In genomic region chr2:100562613-100563406, GRCh38 we compare ENCODE assay signal across 8 cellular contexts. TPM values are rescaled to one million over a fixed set of nuclear protein-coding genes. Genes with fewer than 3 reads are reported as not detected.
DNase-seq lines count a peak whose midpoint lies in the region; FAIRE-seq and TF ChIP-seq lines count a peak whose summit lies in the region.

Gene PDCL3, plus strand, starts transcription at chr2:100562993. Its CDS starts 75 bp downstream, at chr2:100563068.

- peak within 1 kb of the TSS; percentile 62 for H2BK120ac ChIP-seq in H9 (ENCODE audit: low read depth, low read length, poor library complexity, severe bottlenecking)

- WGBS in H9 (ENCODE audit: extremely low coverage, insufficient read length, low lambda C conversion rate), result no CpG with 5 or more reads among the region's 62 CpGs

- H3K27me3 Mint-ChIP-seq in H9 (ENCODE audit: low read depth) (no peaks in the 10 kb centered on the region), nephron (ENCODE audit: low read depth) (no peaks in the 10 kb centered on the region)
- no peaks in the 10 kb centered on the region for H3K27me3 Mint-ChIP-seq in stimulated activated naive CD8-positive, alpha-beta T cell treated with anti-CD3 and anti-CD28 coated beads, Interleukin-15, Interleukin-2, amounts not matched to agents 100 ng/mL and 50 ng/mL, for 24 hours

- no peak within 1 kb of the TSS for H4K5ac ChIP-seq in H9 (ENCODE audit: insufficient read length, low read depth, low read length)

- H3K9me3 ChIP-seq in H9 (ENCODE audit: control insufficient read depth, low read depth, low read length), result no peaks in the 10 kb centered on the region
- H3K9me3 ChIP-seq in MG63, result no peaks in the 10 kb centered on the region

- H3K23ac ChIP-seq in H9 (ENCODE audit: insufficient read length, low read depth, low read length), result no peak within 1 kb of the TSS

- no peak within 1 kb of the TSS for H4K91ac ChIP-seq in H9 (ENCODE audit: insufficient read length, low read depth, low read length)

- H3K9me3 Mint-ChIP-seq in H9 (peaks cover 0 to 3% of the 10 kb centered on the region in 2 experiments; a peak in 2 of 5 replicates), nephron (no peaks in the 10 kb centered on the region)
- no peaks in the 10 kb centered on the region for H3K9me3 Mint-ChIP-seq in stimulated activated naive CD8-positive, alpha-beta T cell treated with anti-CD3 and anti-CD28 coated beads, Interleukin-15, Interleukin-2, amounts not matched to agents 100 ng/mL and 50 ng/mL, for 24 hours

- DNase-seq in H9 (peak; percentile 96), MG63 (peak; percentile 98), SHP77 treated with DMSO at 0.1 percent for 48 hours (lab: John Stamatoyannopoulos, UW) (peak; percentile 84), fibroblast of the aortic adventitia (ENCODE audit: low read depth) (peak; percentile 99)
- DNase-seq in activated effector memory CD4-positive, alpha-beta T cell treated with anti-CD3 and anti-CD28 coated beads, Interleukin-2, amount 50 U/mL, for 16 hours, result peak; percentile 98

- H3K4me3 Mint-ChIP-seq in H9 (peak within 1 kb of the TSS; percentile 88 to 90), nephron (peak within 1 kb of the TSS; percentile 93 to 99 (median 99))
- H3K4me3 Mint-ChIP-seq in stimulated activated naive CD8-positive, alpha-beta T cell treated with anti-CD3 and anti-CD28 coated beads, Interleukin-15, Interleukin-2, amounts not matched to agents 100 ng/mL and 50 ng/mL, for 24 hours, result peak within 1 kb of the TSS; percentile 93

- H3K27ac ChIP-seq in H9 (ENCODE audit: insufficient read length, low read depth, low read length), result peak within 1 kb of the TSS; percentile 69

- TF ChIP-seq CTCF in H9 (conservative IDR thresholded peaks at IDR 0.05) (no peak; the same call in 2 of the 3 replicates), fibroblast of the aortic adventitia (IDR thresholded peaks at IDR 0.05; ENCODE audit: insufficient read depth, low read length) (peak; percentile 25), nephron (IDR thresholded peaks at IDR 0.05; ENCODE audit: unreplicated experiment in 3 of 3) (no peak)

- peak within 1 kb of the TSS; percentile 74 for H3K14ac ChIP-seq in H9 (ENCODE audit: insufficient read depth, low read length)

- no peaks in the 10 kb centered on the region for H3K27me3 ChIP-seq in H9 (ENCODE audit: insufficient read depth, low read length)
- H3K27me3 ChIP-seq in MG63, result no peaks in the 10 kb centered on the region

- peak within 1 kb of the TSS; percentile 81 for H3K18ac ChIP-seq in H9 (ENCODE audit: insufficient read length, low read depth, low read length)

- H3K36me3 Mint-ChIP-seq in H9 (ENCODE audit: insufficient read depth in 1 of 3, low read depth in 3 of 3), result peaks cover 11 to 25% (median 22%) of the 10 kb centered on the region in 3 experiments; a peak in 6 of 7 replicates
- H3K36me3 Mint-ChIP-seq in nephron (ENCODE audit: low read depth), result peaks cover 22% of the 10 kb centered on the region
- peaks cover 22% of the 10 kb centered on the region for H3K36me3 Mint-ChIP-seq in stimulated activated naive CD8-positive, alpha-beta T cell treated with anti-CD3 and anti-CD28 coated beads, Interleukin-15, Interleukin-2, amounts not matched to agents 100 ng/mL and 50 ng/mL, for 24 hours (ENCODE audit: low read depth)

- peak within 1 kb of the TSS; percentile 68 for H3K4me2 ChIP-seq in H9 (ENCODE audit: insufficient read depth, insufficient read length, low read length)

- H3K4me1 ChIP-seq in H9 (ENCODE audit: insufficient read depth, low read length), result no peaks in the 10 kb centered on the region

- H3K79me1 ChIP-seq in H9 (ENCODE audit: insufficient read depth, low read depth, low read length, poor library complexity, severe bottlenecking), result no peaks in the 10 kb centered on the region

- H2AFZ ChIP-seq in H9 (ENCODE audit: low read length), result no peak within 1 kb of the TSS

- peak within 1 kb of the TSS; percentile 81 for H3K9ac ChIP-seq in H9 (ENCODE audit: extremely low read depth, insufficient read length, low read length)

- no peak within 1 kb of the TSS; the same call in 1 of the 2 replicates for H3K4ac ChIP-seq in H9 (ENCODE audit: low read depth, low read length)

- H3T11ph ChIP-seq in H9 (ENCODE audit: low read length), result peak within 1 kb of the TSS; percentile 2

- no peak within 1 kb of the TSS for H3K56ac ChIP-seq in H9 (ENCODE audit: insufficient read length, low read depth, low read length)

- no peak within 1 kb of the TSS for H2BK20ac ChIP-seq in H9 (ENCODE audit: low read depth, low read length, poor library complexity, severe bottlenecking)

- H3K36me3 ChIP-seq in MG63, result peaks cover 6% of the 10 kb centered on the region; the same call in 1 of the 2 replicates

- no peaks in the 10 kb centered on the region; the same call in 1 of the 2 replicates for H3K79me2 ChIP-seq in H9 (ENCODE audit: insufficient read depth, low read length)

- peaks cover 14 to 16% of the 10 kb centered on the region in 2 experiments for H3K4me1 Mint-ChIP-seq in H9
- peaks cover 9% of the 10 kb centered on the region for H3K4me1 Mint-ChIP-seq in nephron
- peaks cover 30% of the 10 kb centered on the region for H3K4me1 Mint-ChIP-seq in stimulated activated naive CD8-positive, alpha-beta T cell treated with anti-CD3 and anti-CD28 coated beads, Interleukin-15, Interleukin-2, amounts not matched to agents 100 ng/mL and 50 ng/mL, for 24 hours (ENCODE audit: low read depth)

- no peak within 1 kb of the TSS for H2BK12ac ChIP-seq in H9 (ENCODE audit: insufficient read length, low read depth, low read length)

- no peaks in the 10 kb centered on the region for H4K20me1 ChIP-seq in H9 (ENCODE audit: control insufficient read depth, insufficient read depth, insufficient read length)

- H3K4me3 ChIP-seq in MG63, result peak within 1 kb of the TSS; percentile 86
- peak within 1 kb of the TSS; percentile 97 for H3K4me3 ChIP-seq in fibroblast of the aortic adventitia (ENCODE audit: low read depth, low read length)

- no peak within 1 kb of the TSS for H2BK15ac ChIP-seq in H9 (ENCODE audit: low read depth, low read length)

- no peak within 1 kb of the TSS for H4K8ac ChIP-seq in H9 (replicated peaks; ENCODE audit: insufficient read length, low read depth, low read length)

- no peaks in the 10 kb centered on the region for H3K23me2 ChIP-seq in H9 (ENCODE audit: insufficient read length, low read depth, low read length, poor library complexity, severe bottlenecking)

- H3K27ac Mint-ChIP-seq in H9 (peak within 1 kb of the TSS; percentile 97 to 98 (median 97)), nephron (peak within 1 kb of the TSS; percentile 96 to 99 (median 99))
- peak within 1 kb of the TSS; percentile 97 for H3K27ac Mint-ChIP-seq in stimulated activated naive CD8-positive, alpha-beta T cell treated with anti-CD3 and anti-CD28 coated beads, Interleukin-15, Interleukin-2, amounts not matched to agents 100 ng/mL and 50 ng/mL, for 24 hours

- H2AK5ac ChIP-seq in H9 (ENCODE audit: insufficient read length, low read length), result no peak within 1 kb of the TSS

- peak; percentile 96 for FAIRE-seq in G401.6 (lab: Jason Lieb, UNC)

- no peak within 1 kb of the TSS for H2BK5ac ChIP-seq in H9 (ENCODE audit: insufficient read length, low read length)

RNA-seq across cellular contexts. Expression of gene PDCL3, which starts in this region (rescaled TPM):
- total RNA-seq in H9 (2021), result 39.4 and 43.3 TPM in 2 replicates
- 18.1 and 31.0 TPM in 2 replicates for total RNA-seq in MG63 (2014; rRNA removed; shearing (Covaris generic); ENCODE audit: low replicate concordance)
- total RNA-seq in fibroblast of the aortic adventitia (ENCODE audit: low replicate concordance), result 15.4 and 16.2 TPM in 2 replicates

Comparison
In these comparisons a context has a peak if more than half of its experiments do, and no peak if none do; other contexts are left out.
1. Peak in every context shown above with its lines: DNase-seq, H3K4me3 ChIP-seq and H3K27ac ChIP-seq.